7 cellular contexts compared by ENCODE assay signal in the genomic region with DNA sequence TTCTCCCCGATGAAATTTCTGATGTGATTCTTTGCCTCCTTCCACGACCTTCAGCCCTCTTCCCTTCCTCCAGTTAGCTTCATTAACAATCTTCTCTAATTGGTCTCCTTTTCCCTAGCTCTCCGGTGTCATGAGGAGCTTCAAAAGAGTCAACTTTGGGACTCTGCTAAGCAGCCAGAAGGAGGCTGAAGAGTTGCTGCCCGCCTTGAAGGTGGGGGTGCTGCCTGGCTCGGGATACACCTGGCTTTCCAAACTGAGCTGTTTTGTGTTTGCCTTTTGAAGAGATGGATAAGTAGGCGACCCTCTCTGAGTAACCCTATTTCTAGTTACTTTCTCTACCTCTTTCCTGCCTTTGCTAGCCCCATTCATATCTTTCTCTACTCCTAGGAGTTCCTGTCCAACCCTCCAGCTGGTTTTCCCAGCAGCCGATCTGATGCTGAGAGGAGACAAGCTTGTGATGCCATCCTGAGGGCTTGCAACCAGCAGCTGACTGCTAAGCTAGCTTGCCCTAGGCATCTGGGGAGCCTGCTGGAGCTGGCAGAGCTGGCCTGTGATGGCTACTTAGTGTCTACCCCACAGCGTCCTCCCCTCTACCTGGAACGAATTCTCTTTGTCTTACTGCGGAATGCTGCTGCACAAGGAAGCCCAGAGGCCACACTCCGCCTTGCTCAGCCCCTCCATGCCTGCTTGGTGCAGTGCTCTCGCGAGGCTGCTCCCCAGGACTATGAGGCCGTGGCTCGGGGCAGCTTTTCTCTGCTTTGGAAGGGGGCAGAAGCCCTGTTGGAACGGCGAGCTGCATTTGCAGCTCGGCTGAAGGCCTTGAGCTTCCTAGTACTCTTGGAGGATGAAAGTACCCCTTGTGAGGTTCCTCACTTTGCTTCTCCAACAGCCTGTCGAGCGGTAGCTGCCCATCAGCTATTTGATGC. TPM values are rescaled to one million over a fixed set of nuclear protein-coding genes. Genes with fewer than 3 reads are reported as not detected.
DNase-seq lines count a peak whose midpoint lies in the region; ATAC-seq and TF ChIP-seq lines count a peak whose summit lies in the region.

No MANE protein-coding gene starts in this region.

- no peaks in the 10 kb centered on the region for H3K9me3 ChIP-seq in Peyer's patch

- H3K4me3 ChIP-seq in Peyer's patch = peak overlapping the region; percentile 30 to 64 (median 57)
- H3K4me3 ChIP-seq in fibroblast of mammary gland (ENCODE audit: control insufficient read depth, low read depth, low read length) = peak overlapping the region; percentile 90
- peak overlapping the region; percentile 87 for H3K4me3 ChIP-seq in skeletal muscle cell (ENCODE audit: low read depth, low read length)

- H3K4me1 ChIP-seq in Peyer's patch = peaks cover 0 to 17% (median 7%) of the 10 kb centered on the region in 4 donors

- TF ChIP-seq POLR2A in Peyer's patch (IDR thresholded peaks at IDR 0.05) = no peak

- ATAC-seq in GM21717 (IDR thresholded peaks at IDR 0.05; ENCODE audit: unreplicated experiment) = peak; percentile 16
- no peak for ATAC-seq in HG03520 (IDR thresholded peaks at IDR 0.05; ENCODE audit: unreplicated experiment)

- TF ChIP-seq CTCF in Peyer's patch (IDR thresholded peaks at IDR 0.05) (no peak), fibroblast of mammary gland (conservative IDR thresholded peaks at IDR 0.05; ENCODE audit: control insufficient read depth, insufficient read depth, low read depth, low read length) (no peak)

- DNase-seq in Peyer's patch = no peak
- DNase-seq in fibroblast of mammary gland (ENCODE audit: low read depth) = peak; percentile 10
- no peak for DNase-seq in skeletal muscle cell (ENCODE audit: low read depth)
- no peak for DNase-seq in Ammon's horn (ENCODE audit: low spot score)
- DNase-seq in kidney glomerular epithelial cell (lab: John Stamatoyannopoulos, UW) = no peak

- H3K36me3 ChIP-seq in Peyer's patch = no peaks in the 10 kb centered on the region

- H3K27me3 ChIP-seq in Peyer's patch = no peaks in the 10 kb centered on the region

- peak overlapping the region in 1 of 4 donors; percentile 63 for H3K27ac ChIP-seq in Peyer's patch

RNA-seq across cellular contexts. Expression of a gene that starts 0.8 kb away (rescaled TPM):
- 100 to 1,000 TPM in 1 of 4 donors, 10 to 100 TPM in 3; 47.0 to 108 (median 87.0) TPM for total RNA-seq in Peyer's patch

RNA-seq across cellular contexts. Expression of a gene that starts 26.4 kb away (rescaled TPM):
- total RNA-seq in Peyer's patch = 100 to 1,000 TPM; 223 to 578 (median 263) TPM

RNA-seq across cellular contexts. Expression of a gene that starts 30.6 kb away (rescaled TPM):
- total RNA-seq in Peyer's patch = 10 to 100 TPM; 18.4 to 25.6 (median 24.8) TPM

RNA-seq across cellular contexts. Expression of a gene that starts 36.9 kb away (rescaled TPM):
- 10 to 100 TPM in 1 of 4 donors, 1 to 10 TPM in 3; 1.9 to 10.7 (median 5.7) TPM for total RNA-seq in Peyer's patch

RNA-seq across cellular contexts. Expression of a gene that starts 52.5 kb away (rescaled TPM):
- total RNA-seq in Peyer's patch = 100 to 1,000 TPM in 1 of 4 donors, 10 to 100 TPM in 3; 36.4 to 143 (median 51.1) TPM
